28 cellular contexts compared by ENCODE assay signal in the genomic region with DNA sequence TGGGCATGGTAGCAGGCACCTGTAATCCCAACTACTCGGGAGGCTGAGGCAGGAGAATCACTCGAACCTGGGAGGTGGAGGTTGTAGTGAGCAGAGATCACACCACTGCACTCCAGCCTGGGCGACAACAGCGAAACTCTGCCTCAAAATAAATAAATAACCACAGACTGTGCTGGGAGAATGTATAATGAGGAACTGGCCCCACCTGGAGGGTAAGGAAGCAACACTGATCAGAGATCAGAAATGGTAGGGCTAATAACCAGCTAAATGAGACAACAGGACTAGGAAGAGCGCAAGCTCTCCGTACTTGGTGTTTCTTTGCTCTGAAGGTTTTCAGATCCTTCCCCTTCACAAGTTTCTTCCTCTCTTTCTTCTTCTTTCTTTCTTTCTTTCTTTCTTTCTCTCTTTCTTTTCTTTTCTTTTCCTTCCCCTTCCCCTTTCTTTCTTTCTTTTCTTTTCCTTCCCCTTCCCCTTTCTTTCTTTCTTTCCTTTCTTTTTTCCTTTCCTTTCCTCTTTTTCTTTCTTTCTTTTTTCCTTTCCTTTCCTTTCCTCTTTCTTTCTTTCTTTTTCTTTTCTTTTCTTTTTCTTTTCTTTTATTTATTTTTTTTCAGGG. TPM values are rescaled to one million over a fixed set of nuclear protein-coding genes. Genes with fewer than 3 reads are reported as not detected.
DNase-seq lines count a peak whose midpoint lies in the region; ATAC-seq and TF ChIP-seq lines count a peak whose summit lies in the region.
"Had no signal": no experiment of that assay in that cellular context is flagged by ENCODE, and none has a peak within 500 bp of the region (broad histone marks: within the 10 kb centered on the region; RNA-seq: fewer than 3 reads in every experiment).

No MANE protein-coding gene starts in this region.

- H3K36me3 ChIP-seq in HEK293 (ENCODE audit: control insufficient read depth in 2 of 2, insufficient read depth in 1 of 2, low read length in 2 of 2) (no peaks in the 10 kb centered on the region), Panc1 (ENCODE audit: control insufficient read depth, insufficient read depth, low read length) (no peaks in the 10 kb centered on the region), body of pancreas (replicated peaks in 1 of 2; ENCODE audit: insufficient read depth in 1 of 2, low read depth in 2 of 2) (no peaks in the 10 kb centered on the region)
- H3K36me3 ChIP-seq: breast epithelium, left lung, neutrophil, sigmoid colon, upper lobe of right lung had no signal

- H3K4me1 Mint-ChIP-seq in naive B cell, result peaks cover 12 to 17% (median 13%) of the 10 kb centered on the region in 3 donors

- H3K9me3 ChIP-seq in HEK293 (ENCODE audit: control insufficient read depth, insufficient read depth, low read depth, low read length) (no peaks in the 10 kb centered on the region), Panc1 (ENCODE audit: control insufficient read depth, insufficient read depth, low read depth, low read length) (no peaks in the 10 kb centered on the region), body of pancreas (no peaks in the 10 kb centered on the region)
- H3K9me3 ChIP-seq: breast epithelium, left lung, neutrophil, sigmoid colon, upper lobe of right lung had no signal

- ATAC-seq in Panc1 (peak; percentile 40; the same call in 1 of the 2 replicates), naive B cell (ENCODE audit: low read depth in 2 of 2) (peak; percentile 83 to 86), body of pancreas (no peak), GM21367 (IDR thresholded peaks at IDR 0.05; ENCODE audit: unreplicated experiment) (no peak), GM18502 (IDR thresholded peaks at IDR 0.05; ENCODE audit: poor library complexity, unreplicated experiment) (no peak)
- ATAC-seq: activated CD4-positive, CD25-positive, alpha-beta regulatory T cell treated with anti-CD3 and anti-CD28 coated beads, Interleukin-2, amount 50 U/mL, for 24 hours; left lung; upper lobe of right lung had no signal

- BruUV-seq in Panc1 (replicated peaks; lab: Mats Ljungman, UMichigan), result no TSS peak

- DNase-seq in NCI-H82 (lab: John Stamatoyannopoulos, UW) (peak; percentile 20), NCI-H82 treated with DMSO at 0.1 percent for 48 hours (lab: John Stamatoyannopoulos, UW; ENCODE audit: unreplicated experiment) (no peak), Panc1 (ENCODE audit: low read depth, low spot score) (no peak), naive B cell (no peak), body of pancreas (no peak)
- DNase-seq: activated CD4-positive, alpha-beta T cell treated with anti-CD3 and anti-CD28 coated beads, Interleukin-2, amount 50 U/mL, for 48 hours; activated CD8-positive, alpha-beta memory T cell treated with anti-CD3 and anti-CD28 coated beads, Interleukin-2, amount 50 U/mL, for 48 hours; activated naive CD4-positive, alpha-beta T cell treated with anti-CD3 and anti-CD28 coated beads, Interleukin-2, amount 10 ng/mL, durations not matched to agents 7 days and 5 days; amniotic stem cell; DND-41; left lung; MM.1S; PC-9; SIG-M5; sigmoid colon; stimulated activated CD4-positive, alpha-beta T cell treated with anti-CD3 and anti-CD28 coated beads, Interleukin-4, amount 100 ng/mL, for 24 hours; T1000; upper lobe of right lung had no signal

- peaks cover 6 to 9% of the 10 kb centered on the region in 2 donors for H3K36me3 Mint-ChIP-seq in naive B cell
- H3K36me3 Mint-ChIP-seq: activated naive CD4-positive, alpha-beta T cell treated with anti-CD3 and anti-CD28 coated beads, Interleukin-2, amount 10 ng/mL, durations not matched to agents 7 days and 5 days; stimulated activated effector memory CD8-positive, alpha-beta T cell treated with anti-CD3 and anti-CD28 coated beads, Interleukin-12 subunit alpha, Interleukin-12 subunit beta, amount 100 ng/mL, for 72 hours had no signal

- H3K4me1 ChIP-seq in HEK293 (ENCODE audit: control insufficient read depth, insufficient read depth, low read length), result no peaks in the 10 kb centered on the region
- H3K4me1 ChIP-seq in Panc1 (ENCODE audit: control insufficient read depth, insufficient read depth, low read length), result peaks cover 15% of the 10 kb centered on the region
- H3K4me1 ChIP-seq in body of pancreas, result no peaks in the 10 kb centered on the region
- H3K4me1 ChIP-seq: breast epithelium had no signal

- TF ChIP-seq POLR2A in body of pancreas (IDR thresholded peaks at IDR 0.05), result no peak

- H3K9me3 Mint-ChIP-seq in naive B cell, result no peaks in the 10 kb centered on the region
- H3K9me3 Mint-ChIP-seq: activated naive CD4-positive, alpha-beta T cell treated with anti-CD3 and anti-CD28 coated beads, Interleukin-2, amount 10 ng/mL, durations not matched to agents 7 days and 5 days; stimulated activated effector memory CD8-positive, alpha-beta T cell treated with anti-CD3 and anti-CD28 coated beads, Interleukin-12 subunit alpha, Interleukin-12 subunit beta, amount 100 ng/mL, for 72 hours had no signal

- H3K4me3 ChIP-seq in HEK293 (ENCODE audit: low read depth, low read length) (no peak overlapping the region), Panc1 (ENCODE audit: low read depth in 2 of 2, low read length in 2 of 2) (no peak overlapping the region), body of pancreas (no peak overlapping the region)
- H3K4me3 ChIP-seq: breast epithelium, left lung, PC-9, sigmoid colon, upper lobe of right lung had no signal

- TF ChIP-seq CTCF in HEK293 (tag by site-specific recombination; IDR thresholded peaks at IDR 0.05), result 0 out of 2 replicates have a peak, but pooled peaks have one; percentile 13
- TF ChIP-seq CTCF in Panc1 (IDR thresholded peaks at IDR 0.05), result no peak
- TF ChIP-seq CTCF in body of pancreas (IDR thresholded peaks at IDR 0.05), result no peak

- POLR2A ChIA-PET in HEK293 (lab: Yijun Ruan, JAX) (no interaction called here), Panc1 (lab: Charles Lee) (interaction anchor here (0.7 kb wide), 1 partner anchor 215 kb away, joined by 3 read pairs; no protein-coding TSS in a partner anchor)

- 77 to 81% methylated on average over 6 of the region's 6 CpGs for WGBS in body of pancreas, 2 donors

- in situ Hi-C loops in Panc1 (cut with HindIII; ENCODE audit: low pct_unique_long_range_greater_than_20kb, low sequenced_read_pairs), result no loop called here

- peaks cover 6% of the 10 kb centered on the region; the same call in 1 of the 2 replicates for H3K27me3 ChIP-seq in Panc1 (ENCODE audit: control insufficient read depth, insufficient read depth, low read length)
- peaks cover 0 to 4% of the 10 kb centered on the region in 2 donors for H3K27me3 ChIP-seq in body of pancreas

- CTCF ChIA-PET in HEK293 (lab: Yijun Ruan, JAX) (interaction anchor here (0.5 to 0.6 kb wide), 2 partner anchors 8 to 170 kb away, joined by 3 to 4 read pairs; no protein-coding TSS in a partner anchor), Panc1 (lab: Charles Lee) (interaction anchor here (0.7 to 1.0 kb wide), 2 partner anchors 34 to 172 kb away, joined by 3 to 8 read pairs; no protein-coding TSS in a partner anchor)

- H3K27ac ChIP-seq in HEK293 (ENCODE audit: extremely low read depth, low read depth, low read length) (no peak overlapping the region), Panc1 (ENCODE audit: low read length) (no peak overlapping the region), body of pancreas (no peak overlapping the region)
- H3K27ac ChIP-seq: breast epithelium, KMS-11, left lung, neutrophil, PC-9, sigmoid colon, upper lobe of right lung had no signal

- H3K4me3 Mint-ChIP-seq in naive B cell, result no peak overlapping the region
- H3K4me3 Mint-ChIP-seq: activated naive CD4-positive, alpha-beta T cell treated with anti-CD3 and anti-CD28 coated beads, Interleukin-2, amount 10 ng/mL, durations not matched to agents 7 days and 5 days; stimulated activated effector memory CD8-positive, alpha-beta T cell treated with anti-CD3 and anti-CD28 coated beads, Interleukin-12 subunit alpha, Interleukin-12 subunit beta, amount 100 ng/mL, for 72 hours had no signal

- H3K27me3 Mint-ChIP-seq in naive B cell, result peaks cover 39 to 66% (median 65%) of the 10 kb centered on the region in 3 donors

- intact Hi-C loops in Panc1 (cut with micrococcal nuclease; ENCODE audit: unreplicated experiment), result no loop called here
- intact Hi-C loops in body of pancreas (cut with DNase I), result no loop called here

- H3K27ac Mint-ChIP-seq in naive B cell, result peak overlapping the region in 1 of 6 donors; percentile 86
- H3K27ac Mint-ChIP-seq: activated naive CD4-positive, alpha-beta T cell treated with anti-CD3 and anti-CD28 coated beads, Interleukin-2, amount 10 ng/mL, durations not matched to agents 7 days and 5 days; stimulated activated effector memory CD8-positive, alpha-beta T cell treated with anti-CD3 and anti-CD28 coated beads, Interleukin-12 subunit alpha, Interleukin-12 subunit beta, amount 100 ng/mL, for 72 hours had no signal

TF ChIP-seq in HEK293, 187 proteins besides CTCF, POLR2A, EP300 and RAD21 (continues in another document):
- TF ChIP-seq ZNF366 (tag by site-specific recombination; conservative IDR thresholded peaks at IDR 0.05) (peak; percentile 92), ZBTB8A (tag by site-specific recombination; IDR thresholded peaks at IDR 0.05) (no peak)

RNA-seq across cellular contexts. Expression of a gene that starts 14.6 kb away (rescaled TPM):
- total RNA-seq in Panc1 (2021; ENCODE audit: unreplicated experiment) (45.4 TPM), body of pancreas (1 to 10 TPM; 3.4 to 5.9 TPM)
- 25.5 TPM for polyA plus RNA-seq in Panc1 (2012; ENCODE audit: insufficient read length)
- polyA plus RNA-seq in naive B cell (ENCODE audit: low read depth in 6 of 6), result not detected
- total RNA-seq: A673 had no signal

RNA-seq across cellular contexts. Expression of a gene that starts 27.3 kb away (rescaled TPM):
- 0.98 TPM for total RNA-seq in Panc1 (2021; ENCODE audit: unreplicated experiment)
- polyA plus RNA-seq in Panc1 (2012; ENCODE audit: insufficient read length), result 1.1 TPM
- 10 to 100 TPM; 26.7 to 71.4 (median 56.5) TPM for polyA plus RNA-seq in naive B cell (ENCODE audit: low read depth in 6 of 6)
- total RNA-seq in body of pancreas, result 1 to 10 TPM; 2.1 to 4.3 TPM
- total RNA-seq: A673, PC-9 had no signal

RNA-seq across cellular contexts. Expression of a gene that starts 56.8 kb away (rescaled TPM):
- total RNA-seq in Panc1 (2021; ENCODE audit: unreplicated experiment) (6.2 TPM), body of pancreas (under 1 TPM; 0.26 to 0.33 TPM)
- polyA plus RNA-seq in Panc1 (2012; ENCODE audit: insufficient read length), result 2.8 TPM
- under 1 TPM in 1 of 6 donors, not detected in 5; 0.03 TPM for polyA plus RNA-seq in naive B cell (ENCODE audit: low read depth in 6 of 6)
- total RNA-seq: A673, breast epithelium, PC-9, posterior vena cava had no signal

Comparison
In these comparisons a context has a peak if more than half of its experiments do, and no peak if none do; other contexts are left out.
1. ATAC-seq: peak in Panc1 (single experiment) and naive B cell (2 of 2); none in body of pancreas (single experiment), GM21367 (single experiment) and GM18502 (single experiment).